In the genomic region with DNA sequence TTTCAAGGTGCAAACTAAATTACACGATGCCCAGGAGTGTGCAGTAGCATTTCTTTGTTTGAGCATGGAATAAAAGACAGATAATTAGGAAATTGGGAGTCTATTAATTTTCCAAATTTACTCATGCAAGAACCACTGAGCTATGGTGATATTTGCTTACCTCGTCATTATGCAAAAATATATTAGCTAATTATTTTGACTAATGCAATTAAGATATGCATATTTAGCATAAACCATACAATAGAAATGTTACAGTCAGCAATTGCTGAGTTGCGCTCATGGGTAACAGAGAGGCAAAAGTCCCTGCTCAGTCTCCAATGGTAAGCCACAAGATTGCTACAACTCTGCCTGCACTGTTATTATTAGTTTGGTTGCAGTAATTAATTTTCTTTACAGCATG, we compare ENCODE assay signal across 26 cellular contexts.
"Had no signal": no experiment of that assay in that cellular context is flagged by ENCODE, and none has a peak within 500 bp of the region (broad histone marks: within the 10 kb centered on the region; RNA-seq: fewer than 3 reads in every experiment).

No MANE protein-coding gene starts in this region.

- H3K4me1 ChIP-seq: colonic mucosa, left lung, lower lobe of right lung had no signal

- DNase-seq: colonic mucosa; cortex of kidney; effector CD8-positive, alpha-beta T cell; effector memory CD8-positive, alpha-beta T cell; endodermal cell; erythroblast; esophagus squamous epithelium; foreskin fibroblast; foreskin melanocyte; gastrocnemius medialis; glutamatergic neuron; head of caudate nucleus; heart right ventricle; hippocampal formation; left cardiac atrium; left lung; left ventricle myocardium superior; lower lobe of right lung; mesenchymal stem cell; mucosa of descending colon; naive B cell had no signal

- H3K27me3 ChIP-seq: colonic mucosa, esophagus squamous epithelium, gastrocnemius medialis, heart right ventricle, left lung had no signal

- FAIRE-seq: endometrium, islet of Langerhans, keratinocyte had no signal

- ATAC-seq: effector memory CD8-positive, alpha-beta T cell; esophagus mucosa; gastrocnemius medialis; heart right ventricle; left cardiac atrium; left lung; left ventricle myocardium superior; lower lobe of right lung; mucosa of descending colon had no signal

- H3K9me3 ChIP-seq: colonic mucosa, esophagus squamous epithelium, gastrocnemius medialis, heart right ventricle, left lung, lower lobe of right lung, mucosa of descending colon had no signal

- H3K36me3 ChIP-seq: colonic mucosa, esophagus squamous epithelium, gastrocnemius medialis, heart right ventricle, left lung, lower lobe of right lung had no signal

- H3K27ac ChIP-seq: colonic mucosa, epithelial cell of prostate, esophagus squamous epithelium, gastrocnemius medialis, heart right ventricle, left lung, lower lobe of right lung had no signal

- H3K4me3 ChIP-seq: colonic mucosa, esophagus squamous epithelium, gastrocnemius medialis, heart right ventricle, left lung, lower lobe of right lung, mucosa of descending colon had no signal
